Comparison of ENCODE assay signal across 8 cellular contexts in the genomic region with DNA sequence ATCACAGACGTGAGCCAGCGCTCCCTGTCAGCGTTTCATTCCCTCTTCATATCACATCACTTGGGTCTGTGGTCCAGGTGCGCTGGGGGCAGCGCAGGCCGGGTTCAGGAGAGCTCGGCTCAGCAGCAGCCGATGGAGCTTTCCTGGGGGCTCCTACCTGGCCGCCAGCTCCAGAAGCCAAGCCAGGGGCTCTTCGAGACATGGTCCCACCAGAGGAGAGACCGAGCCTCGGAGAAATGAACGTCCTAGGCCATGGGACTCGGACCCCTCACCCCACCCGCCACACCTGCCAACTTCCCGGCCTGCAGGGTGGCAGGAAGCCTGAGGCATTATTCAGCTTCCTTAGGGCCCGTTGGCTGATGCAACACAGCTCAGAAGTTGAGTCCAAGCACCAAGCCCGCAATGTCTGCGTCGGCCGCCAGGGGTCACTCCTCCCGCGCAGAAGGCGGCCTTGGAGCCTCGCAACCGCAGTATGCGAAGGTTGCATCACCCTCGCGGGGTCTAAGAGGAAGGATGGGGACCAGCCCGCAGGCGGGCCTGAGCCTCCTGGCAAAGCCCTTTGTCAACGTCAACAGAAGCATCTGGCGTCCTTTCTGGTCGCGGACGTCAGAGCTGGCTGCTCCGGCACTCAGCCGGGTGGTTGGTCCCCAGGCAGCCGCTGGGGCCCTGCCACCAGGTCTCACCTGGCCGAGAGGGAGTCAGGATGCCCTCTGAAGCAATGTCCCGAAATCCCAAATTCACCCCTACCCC. TPM values are rescaled to one million over a fixed set of nuclear protein-coding genes. Genes with fewer than 3 reads are reported as not detected.
A peak's percentile ranks its signal among the peaks of the same experiment; 100 is the strongest.
DNase-seq lines count a peak whose midpoint lies in the region; ATAC-seq and TF ChIP-seq lines count a peak whose summit lies in the region.

No MANE protein-coding gene starts in this region.

- TF ChIP-seq CTCF in DND-41 (IDR thresholded peaks at IDR 0.05; ENCODE audit: borderline replicate concordance, extremely low read depth, low read length, poor library complexity, severe bottlenecking) = peak; percentile 99
- peak; percentile 96 to 98 (median 97) for TF ChIP-seq CTCF in nephron (IDR thresholded peaks at IDR 0.05; ENCODE audit: unreplicated experiment in 3 of 3)

- no peak overlapping the region for H3K4me3 Mint-ChIP-seq in nephron
- peak overlapping the region; percentile 86 for H3K4me3 Mint-ChIP-seq in stimulated activated naive CD8-positive, alpha-beta T cell treated with anti-CD3 and anti-CD28 coated beads, Interleukin-15, Interleukin-2, amounts not matched to agents 100 ng/mL and 50 ng/mL, for 24 hours

- H3K27ac ChIP-seq in DND-41 (ENCODE audit: low read length) = peak overlapping the region; percentile 96

- H3K4me3 ChIP-seq in DND-41 (ENCODE audit: low read depth in 1 of 2, low read length in 2 of 2) = peak overlapping the region; percentile 13 to 54; a peak in 3 of 4 replicates

- peaks cover 10% of the 10 kb centered on the region for H3K4me1 Mint-ChIP-seq in nephron
- peaks cover 53% of the 10 kb centered on the region for H3K4me1 Mint-ChIP-seq in stimulated activated naive CD8-positive, alpha-beta T cell treated with anti-CD3 and anti-CD28 coated beads, Interleukin-15, Interleukin-2, amounts not matched to agents 100 ng/mL and 50 ng/mL, for 24 hours (ENCODE audit: low read depth)

- H2AFZ ChIP-seq in DND-41 (ENCODE audit: low read depth, low read length) = peak overlapping the region; percentile 77; the same call in 1 of the 2 replicates

- peaks cover 17% of the 10 kb centered on the region for H3K79me2 ChIP-seq in DND-41 (ENCODE audit: insufficient read depth, low read length)

- peak overlapping the region; percentile 90 for H3K9ac ChIP-seq in DND-41 (ENCODE audit: low read depth, low read length)

- H3K27me3 ChIP-seq in DND-41 (ENCODE audit: insufficient read depth, low read length, poor library complexity) = no peaks in the 10 kb centered on the region

- peak; percentile 98 for DNase-seq in DND-41
- DNase-seq in Kasumi-1 (lab: John Stamatoyannopoulos, UW) = peak; percentile 94 to 95
- peak; percentile 94 for DNase-seq in RPMI7951 (ENCODE audit: low read depth)
- peak; percentile 91 for DNase-seq in activated T-helper 1 cell treated with anti-CD3 and anti-CD28 coated beads, Interleukin-2, amount 50 U/mL, for 16 hours (ENCODE audit: low read depth in 1 of 2, low spot score in 1 of 2)
- DNase-seq in fibroblast of peridontal ligament (ENCODE audit: extremely low read depth) = peak; percentile 96

- H3K4me1 ChIP-seq in DND-41 (ENCODE audit: insufficient read depth, low read length) = peaks cover 50% of the 10 kb centered on the region

- H3K27ac Mint-ChIP-seq in nephron = peak overlapping the region in 2 of 3 experiments; percentile 38 to 74
- H3K27ac Mint-ChIP-seq in stimulated activated naive CD8-positive, alpha-beta T cell treated with anti-CD3 and anti-CD28 coated beads, Interleukin-15, Interleukin-2, amounts not matched to agents 100 ng/mL and 50 ng/mL, for 24 hours = peak overlapping the region; percentile 99

- no peaks in the 10 kb centered on the region for H3K9me3 Mint-ChIP-seq in nephron
- no peaks in the 10 kb centered on the region for H3K9me3 Mint-ChIP-seq in stimulated activated naive CD8-positive, alpha-beta T cell treated with anti-CD3 and anti-CD28 coated beads, Interleukin-15, Interleukin-2, amounts not matched to agents 100 ng/mL and 50 ng/mL, for 24 hours

- H3K9me3 ChIP-seq in DND-41 (ENCODE audit: insufficient read depth, low read length, severe bottlenecking) = no peaks in the 10 kb centered on the region

- H4K20me1 ChIP-seq in DND-41 (ENCODE audit: insufficient read depth, low read length) = 0 out of 2 replicates have a peak, but pooled peaks cover 2% of the 10 kb centered on the region

- no peaks in the 10 kb centered on the region for H3K36me3 Mint-ChIP-seq in nephron (ENCODE audit: low read depth)
- H3K36me3 Mint-ChIP-seq in stimulated activated naive CD8-positive, alpha-beta T cell treated with anti-CD3 and anti-CD28 coated beads, Interleukin-15, Interleukin-2, amounts not matched to agents 100 ng/mL and 50 ng/mL, for 24 hours (ENCODE audit: low read depth) = no peaks in the 10 kb centered on the region

- peak overlapping the region; percentile 66 for H3K4me2 ChIP-seq in DND-41 (ENCODE audit: insufficient read depth, low read length)

- peaks cover 12% of the 10 kb centered on the region for H3K27me3 Mint-ChIP-seq in nephron (ENCODE audit: low read depth)
- H3K27me3 Mint-ChIP-seq in stimulated activated naive CD8-positive, alpha-beta T cell treated with anti-CD3 and anti-CD28 coated beads, Interleukin-15, Interleukin-2, amounts not matched to agents 100 ng/mL and 50 ng/mL, for 24 hours = no peaks in the 10 kb centered on the region

- no peaks in the 10 kb centered on the region; the same call in 1 of the 2 replicates for H3K36me3 ChIP-seq in DND-41 (ENCODE audit: insufficient read depth, low read length)

- peak; percentile 80 for ATAC-seq in DND-41 (ENCODE audit: insufficient read depth, low read depth)
- ATAC-seq in GM21825 (IDR thresholded peaks at IDR 0.05; ENCODE audit: unreplicated experiment) = peak; percentile 55

RNA-seq across cellular contexts. Expression of gene KLHDC4, which starts 13.2 kb away (rescaled TPM):
- 15.4 and 16.0 TPM in 2 replicates for total RNA-seq in RPMI7951 (2014; rRNA removed; shearing (Covaris generic))

Comparison
In these comparisons a context has a peak if more than half of its experiments do, and no peak if none do; other contexts are left out.
1. Peak in every context shown above with its lines: DNase-seq, ATAC-seq, H3K4me3 ChIP-seq and H3K27ac ChIP-seq.